Comparison of ENCODE assay signal across 15 cellular contexts in the genomic region with DNA sequence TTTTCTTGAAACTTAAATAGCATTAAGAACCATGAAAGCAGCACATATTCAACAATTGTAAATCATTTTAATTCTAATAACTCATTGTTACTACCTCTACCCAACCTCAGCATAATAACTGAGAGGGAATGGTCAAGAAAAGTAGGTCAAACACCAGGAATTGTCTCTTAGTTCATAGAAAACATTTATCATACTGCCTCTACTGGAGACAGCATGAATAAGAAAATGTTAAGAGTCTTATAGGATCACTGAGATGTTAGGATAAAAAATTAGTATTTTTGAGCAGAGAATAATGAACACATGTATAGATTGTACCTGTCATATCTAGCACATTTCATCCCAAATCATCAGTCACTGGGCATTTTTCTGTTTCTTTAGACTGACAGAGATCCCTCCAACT.
DNase-seq lines count a peak whose midpoint lies in the region; ATAC-seq and TF ChIP-seq lines count a peak whose summit lies in the region.
"Had no signal": no experiment of that assay in that cellular context is flagged by ENCODE, and none has a peak within 500 bp of the region (broad histone marks: within the 10 kb centered on the region; RNA-seq: fewer than 3 reads in every experiment).

No MANE protein-coding gene starts in this region.

- CTCF ChIA-PET in BJ (lab: Yijun Ruan, JAX) = no interaction called here

- no peak overlapping the region for H3K4me3 ChIP-seq in BJ (ENCODE audit: low read depth, low read length)
- H3K4me3 ChIP-seq in astrocyte of the spinal cord (ENCODE audit: low read depth, low read length) = no peak overlapping the region
- H3K4me3 ChIP-seq: GM12878 had no signal

- H3K9me3 Mint-ChIP-seq in neural crest cell = no peaks in the 10 kb centered on the region
- H3K9me3 Mint-ChIP-seq: activated naive CD4-positive, alpha-beta T cell treated with anti-CD3 and anti-CD28 coated beads, Interleukin-2, amount 50 U/mL, for 24 hours had no signal

- intact Hi-C loops in Right ventricle myocardium superior (cut with DNase I) = no loop called here

- no peak overlapping the region for H3K27ac Mint-ChIP-seq in neural crest cell (ENCODE audit: unreplicated experiment)
- H3K27ac Mint-ChIP-seq: activated naive CD4-positive, alpha-beta T cell treated with anti-CD3 and anti-CD28 coated beads, Interleukin-2, amount 50 U/mL, for 24 hours had no signal

- no peak overlapping the region for H3K4me3 Mint-ChIP-seq in neural crest cell
- H3K4me3 Mint-ChIP-seq: activated naive CD4-positive, alpha-beta T cell treated with anti-CD3 and anti-CD28 coated beads, Interleukin-2, amount 50 U/mL, for 24 hours had no signal

- POLR2A ChIA-PET in BJ (lab: Charles Lee) = no interaction called here

- in situ Hi-C loops in astrocyte of the spinal cord (cut with HindIII; ENCODE audit: low sequenced_read_pairs) = no loop called here

- H3K27me3 Mint-ChIP-seq in neural crest cell (ENCODE audit: low read depth) = no peaks in the 10 kb centered on the region
- H3K27me3 Mint-ChIP-seq: activated naive CD4-positive, alpha-beta T cell treated with anti-CD3 and anti-CD28 coated beads, Interleukin-2, amount 50 U/mL, for 24 hours had no signal

- no peaks in the 10 kb centered on the region for H3K36me3 ChIP-seq in BJ (ENCODE audit: control insufficient read depth, insufficient read depth, low read length)

- no peaks in the 10 kb centered on the region for H3K36me3 Mint-ChIP-seq in neural crest cell (ENCODE audit: low read depth)
- H3K36me3 Mint-ChIP-seq: activated naive CD4-positive, alpha-beta T cell treated with anti-CD3 and anti-CD28 coated beads, Interleukin-2, amount 50 U/mL, for 24 hours had no signal

- peak; percentile 18; the same call in 1 of the 2 replicates for TF ChIP-seq CTCF in BJ (IDR thresholded peaks at IDR 0.05; ENCODE audit: insufficient read depth, low read depth, low read length)
- peak; percentile 26 for TF ChIP-seq CTCF in astrocyte of the spinal cord (IDR thresholded peaks at IDR 0.05; ENCODE audit: low read depth, low read length)
- peak; percentile 46 for TF ChIP-seq CTCF in neural crest cell (conservative IDR thresholded peaks at IDR 0.05)

- no peaks in the 10 kb centered on the region for H3K4me1 Mint-ChIP-seq in neural crest cell
- H3K4me1 Mint-ChIP-seq: activated naive CD4-positive, alpha-beta T cell treated with anti-CD3 and anti-CD28 coated beads, Interleukin-2, amount 50 U/mL, for 24 hours had no signal

- ATAC-seq in GM21526 (IDR thresholded peaks at IDR 0.05; ENCODE audit: low FRiP score, unreplicated experiment) (no peak), Right ventricle myocardium superior (ENCODE audit: poor library complexity) (no peak)
- ATAC-seq: GM12878 had no signal

- H3K27me3 ChIP-seq in BJ (ENCODE audit: control insufficient read depth, insufficient read depth, low read length) = no peaks in the 10 kb centered on the region

- no peak for DNase-seq in BJ (ENCODE audit: low read depth)
- peak; percentile 2 for DNase-seq in HuH-7 (ENCODE audit: low spot score)
- DNase-seq in astrocyte of the spinal cord (ENCODE audit: low read depth, low spot score) = no peak
- no peak for DNase-seq in neural crest cell (ENCODE audit: low read depth, low spot score)
- DNase-seq in NCI-H187 treated with DMSO at 0.1 percent for 48 hours (lab: John Stamatoyannopoulos, UW) = no peak
- DNase-seq in NCI-H1436 treated with DMSO at 0.1 percent for 48 hours (lab: John Stamatoyannopoulos, UW) = no peak
- DNase-seq in Right ventricle myocardium superior = no peak
- DNase-seq: activated CD4-positive, CD25-positive, alpha-beta regulatory T cell; C1 segment of cervical spinal cord; DMS79; NCI-H1092; substantia nigra had no signal
